2 cellular contexts compared by ENCODE assay signal in genomic region chr12:48852734-48853168, GRCh38.
A peak's percentile ranks its signal among the peaks of the same experiment; 100 is the strongest.
TF ChIP-seq lines count a peak whose summit lies in the region.

No MANE protein-coding gene starts in this region.

TF ChIP-seq in HCT116, 20 proteins besides CTCF, POLR2A, EP300 and RAD21:
- TF ChIP-seq ELF1 (IDR thresholded peaks at IDR 0.05; ENCODE audit: borderline replicate concordance, low read depth) (no peak), MAX (IDR thresholded peaks at IDR 0.05) (peak; percentile 40; the same call in 1 of the 2 replicates)
TF ChIP-seq in HCT116: peak in this region for 1.

TF ChIP-seq in HepG2, 621 proteins besides CTCF, POLR2A, EP300 and RAD21:
- TF ChIP-seq ATM (IDR thresholded peaks at IDR 0.05; ENCODE audit: borderline replicate concordance): no peak
- no peak for TF ChIP-seq ZNF7 (CRISPR knock-in tag; IDR thresholded peaks at IDR 0.05)
- no peak for TF ChIP-seq BCL6 (CRISPR knock-in tag; IDR thresholded peaks at IDR 0.05)
- no peak for TF ChIP-seq RELA (CRISPR knock-in tag; IDR thresholded peaks at IDR 0.05)
- TF ChIP-seq NR3C1 (CRISPR knock-in tag; IDR thresholded peaks at IDR 0.05): no peak
- 0 out of 2 replicates have a peak, but pooled peaks have one; percentile 30 for TF ChIP-seq SOX5 (CRISPR knock-in tag; IDR thresholded peaks at IDR 0.05; ENCODE audit: borderline replicate concordance)
- TF ChIP-seq SRF (IDR thresholded peaks at IDR 0.05; ENCODE audit: low read depth, low read length): no peak
- no peak for TF ChIP-seq ZNF225 (CRISPR knock-in tag; IDR thresholded peaks at IDR 0.05)
- TF ChIP-seq ATF7-NPFF (CRISPR knock-in tag; IDR thresholded peaks at IDR 0.05; ENCODE audit: low read depth): no peak
- 0 out of 2 replicates have a peak, but pooled peaks have one; percentile 2 for TF ChIP-seq ZNF256 (CRISPR knock-in tag; conservative IDR thresholded peaks at IDR 0.05)
- TF ChIP-seq TEF (CRISPR knock-in tag; IDR thresholded peaks at IDR 0.05): no peak
- no peak for TF ChIP-seq MEIS2 (CRISPR knock-in tag; IDR thresholded peaks at IDR 0.05)
- TF ChIP-seq FOXP1 (IDR thresholded peaks at IDR 0.05): peak; percentile 88
- TF ChIP-seq FOXP1 (CRISPR knock-in tag; IDR thresholded peaks at IDR 0.05): no peak
- TF ChIP-seq ZNF383 (CRISPR knock-in tag; IDR thresholded peaks at IDR 0.05; ENCODE audit: borderline replicate concordance): no peak
- TF ChIP-seq MIER2 (CRISPR knock-in tag; IDR thresholded peaks at IDR 0.05): 0 out of 2 replicates have a peak, but pooled peaks have one; percentile 17
- TF ChIP-seq MBD4 (IDR thresholded peaks at IDR 0.05; ENCODE audit: borderline replicate concordance, low read length): 0 out of 2 replicates have a peak, but pooled peaks have one; percentile 30
- TF ChIP-seq HNRNPL (IDR thresholded peaks at IDR 0.05; ENCODE audit: low read depth, low read length): no peak
- no peak for TF ChIP-seq USF2 (IDR thresholded peaks at IDR 0.05; ENCODE audit: low read depth, low read length)
- TF ChIP-seq USF2 (CRISPR knock-in tag; IDR thresholded peaks at IDR 0.05; ENCODE audit: borderline replicate concordance): 0 out of 2 replicates have a peak, but pooled peaks have one; percentile 13
- no peak for TF ChIP-seq SOX13 (IDR thresholded peaks at IDR 0.05)
- TF ChIP-seq SOX13 (CRISPR knock-in tag; conservative IDR thresholded peaks at IDR 0.05 in 1 of 2, IDR thresholded peaks at IDR 0.05 in 1 of 2): peak in 1 of 2 experiments; percentile 36; a peak in 1 of 4 replicates
- no peak for TF ChIP-seq ZBTB37 (CRISPR knock-in tag; IDR thresholded peaks at IDR 0.05)
- TF ChIP-seq FOXK2 (IDR thresholded peaks at IDR 0.05): 0 out of 2 replicates have a peak, but pooled peaks have one; percentile 17
- no peak for TF ChIP-seq CHD4 (IDR thresholded peaks at IDR 0.05; ENCODE audit: borderline replicate concordance, low read length)
- TF ChIP-seq PBX2 (CRISPR knock-in tag; IDR thresholded peaks at IDR 0.05): no peak
- TF ChIP-seq ZSCAN22 (CRISPR knock-in tag; IDR thresholded peaks at IDR 0.05): no peak
- 0 out of 2 replicates have a peak, but pooled peaks have one; percentile 16 for TF ChIP-seq ZNF180 (CRISPR knock-in tag; IDR thresholded peaks at IDR 0.05; ENCODE audit: borderline replicate concordance, low read depth)
- no peak for TF ChIP-seq ARID4A (CRISPR knock-in tag; IDR thresholded peaks at IDR 0.05; ENCODE audit: borderline replicate concordance)
- TF ChIP-seq NFIC (IDR thresholded peaks at IDR 0.05; ENCODE audit: low read length): peak; percentile 26; the same call in 1 of the 2 replicates
- TF ChIP-seq ZNF337 (CRISPR knock-in tag; IDR thresholded peaks at IDR 0.05; ENCODE audit: borderline replicate concordance, low read depth): 0 out of 2 replicates have a peak, but pooled peaks have one; percentile 47
- TF ChIP-seq TBX2 (CRISPR knock-in tag; IDR thresholded peaks at IDR 0.05; ENCODE audit: borderline replicate concordance): 0 out of 2 replicates have a peak, but pooled peaks have one; percentile 4
